8 cellular contexts compared by ENCODE assay signal in the genomic region with DNA sequence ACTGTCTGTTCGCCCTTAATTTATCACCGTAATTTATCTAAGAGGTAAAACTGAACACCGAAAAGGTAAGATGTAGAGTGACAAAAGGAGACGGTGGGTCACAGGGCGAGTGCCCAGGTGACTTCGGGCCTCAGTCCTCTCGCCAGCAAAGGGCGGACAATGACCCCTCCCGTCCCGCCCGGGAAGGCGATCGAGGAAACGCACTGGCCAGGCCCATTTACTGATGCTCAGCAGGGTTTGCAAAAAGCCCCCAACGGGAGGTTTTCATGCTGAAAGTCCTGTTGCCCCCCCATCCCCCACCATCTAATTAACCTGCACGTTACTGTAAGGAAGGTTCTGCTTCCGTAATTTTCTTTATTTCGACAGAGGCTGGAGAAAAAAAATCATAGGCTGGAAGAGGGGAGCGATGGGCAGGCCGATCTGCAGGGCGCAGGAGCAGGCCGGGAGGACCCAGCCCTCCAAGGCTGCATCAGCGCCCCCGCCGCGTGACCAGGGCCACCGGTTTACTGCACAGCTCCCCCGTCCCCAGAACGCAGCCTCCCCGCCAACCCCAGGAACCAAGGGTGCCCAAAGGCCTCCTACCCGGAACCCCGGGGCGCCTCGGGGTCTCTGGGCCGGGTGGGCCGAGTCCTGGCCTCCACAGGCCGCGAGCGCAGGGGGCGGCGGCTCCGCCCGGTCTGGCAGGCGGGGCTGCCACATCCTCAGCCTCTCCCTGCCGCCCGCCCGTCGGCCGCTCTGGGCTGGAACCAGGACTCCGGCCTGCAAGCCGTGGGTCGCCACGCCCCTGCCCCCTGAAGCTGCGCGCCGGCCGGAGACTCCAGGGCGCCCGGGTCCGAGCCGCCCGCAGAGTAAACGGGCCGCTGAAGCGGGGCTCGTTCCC. TPM values are rescaled to one million over a fixed set of nuclear protein-coding genes. Genes with fewer than 3 reads are reported as not detected.
DNase-seq lines count a peak whose midpoint lies in the region; ATAC-seq and TF ChIP-seq lines count a peak whose summit lies in the region.

No MANE protein-coding gene starts in this region.

- 0 out of 2 replicates have a peak, but pooled peaks have one; percentile 35 for TF ChIP-seq CTCF in OCI-LY7 (conservative IDR thresholded peaks at IDR 0.05; ENCODE audit: low read length)

- H3K27ac Mint-ChIP-seq in naive thymus-derived CD4-positive, alpha-beta T cell: peak overlapping the region in 8 of 9 donors; percentile 29 to 84 (median 72)
- H3K27ac Mint-ChIP-seq in stimulated activated naive CD8-positive, alpha-beta T cell treated with anti-CD3 and anti-CD28 coated beads, Interleukin-15, Interleukin-2, amounts not matched to agents 100 ng/mL and 50 ng/mL, for 24 hours: no peak overlapping the region

- no peaks in the 10 kb centered on the region for H3K79me2 ChIP-seq in OCI-LY7 (ENCODE audit: insufficient read depth, low read depth, low read length)

- no peaks in the 10 kb centered on the region for H3K9me3 Mint-ChIP-seq in naive thymus-derived CD4-positive, alpha-beta T cell
- H3K9me3 Mint-ChIP-seq in stimulated activated naive CD8-positive, alpha-beta T cell treated with anti-CD3 and anti-CD28 coated beads, Interleukin-15, Interleukin-2, amounts not matched to agents 100 ng/mL and 50 ng/mL, for 24 hours: no peaks in the 10 kb centered on the region

- H3K27ac ChIP-seq in OCI-LY7 (ENCODE audit: low read depth, low read length, poor library complexity, severe bottlenecking): no peak overlapping the region
- H3K27ac ChIP-seq in naive thymus-derived CD4-positive, alpha-beta T cell (ENCODE audit: low read depth, low read length): peak overlapping the region; percentile 80

- peak overlapping the region; percentile 78 to 89 (median 82) for H3K4me3 Mint-ChIP-seq in naive thymus-derived CD4-positive, alpha-beta T cell
- H3K4me3 Mint-ChIP-seq in stimulated activated naive CD8-positive, alpha-beta T cell treated with anti-CD3 and anti-CD28 coated beads, Interleukin-15, Interleukin-2, amounts not matched to agents 100 ng/mL and 50 ng/mL, for 24 hours: peak overlapping the region; percentile 81

- POLR2A ChIA-PET in OCI-LY7 (lab: Charles Lee): interaction anchor here (1.0 to 1.3 kb wide), 2 partner anchors 56 to 127 kb away, joined by 3 read pairs; no protein-coding TSS in a partner anchor
- POLR2A ChIA-PET in naive thymus-derived CD4-positive, alpha-beta T cell (lab: Charles Lee): interaction anchor here (1.0 to 1.5 kb wide), 3 partner anchors 11 to 47 kb away, joined by 3 read pairs; no protein-coding TSS in a partner anchor

- H4K20me1 ChIP-seq in OCI-LY7 (ENCODE audit: insufficient read depth, low read length): 0 out of 2 replicates have a peak, but pooled peaks cover 3% of the 10 kb centered on the region

- CTCF ChIA-PET in OCI-LY7 (lab: Charles Lee; ENCODE audit: unreplicated experiment): no interaction called here
- CTCF ChIA-PET in naive thymus-derived CD4-positive, alpha-beta T cell (lab: Charles Lee): interaction anchor here (1.3 kb wide), 1 partner anchor 14 kb away, joined by 3 read pairs; no protein-coding TSS in a partner anchor

- no peaks in the 10 kb centered on the region for H3K27me3 ChIP-seq in naive thymus-derived CD4-positive, alpha-beta T cell (ENCODE audit: control insufficient read depth in 2 of 2, insufficient read depth in 2 of 2, low read length in 2 of 2)

- no TSS peak for BruUV-seq in OCI-LY7 (replicated peaks; lab: Mats Ljungman, UMichigan)

- H3K36me3 ChIP-seq in OCI-LY7 (ENCODE audit: insufficient read depth, low read length): no peaks in the 10 kb centered on the region
- H3K36me3 ChIP-seq in naive thymus-derived CD4-positive, alpha-beta T cell (ENCODE audit: control insufficient read depth in 2 of 3, insufficient read depth in 3 of 3, low read length in 3 of 3): no peaks in the 10 kb centered on the region

- peak; percentile 41 to 47 for DNase-seq in SHP77 (lab: John Stamatoyannopoulos, UW)
- DNase-seq in SHP77 treated with DMSO at 0.1 percent for 48 hours (lab: John Stamatoyannopoulos, UW): no peak
- peak; percentile 35 for DNase-seq in OCI-LY7 (ENCODE audit: low spot score)
- peak; percentile 26 for DNase-seq in activated T-helper 9 cell treated with anti-CD3 and anti-CD28 coated beads, Interleukin-2, amount 50 U/mL, for 16 hours (ENCODE audit: low read depth)
- DNase-seq in fibroblast of peridontal ligament (ENCODE audit: extremely low read depth): peak; percentile 62
- DNase-seq in naive thymus-derived CD4-positive, alpha-beta T cell: peak; percentile 27 to 68 (median 37)

- H3K4me1 Mint-ChIP-seq in naive thymus-derived CD4-positive, alpha-beta T cell: peaks cover 8 to 41% (median 31%) of the 10 kb centered on the region in 7 donors
- peaks cover 20% of the 10 kb centered on the region for H3K4me1 Mint-ChIP-seq in stimulated activated naive CD8-positive, alpha-beta T cell treated with anti-CD3 and anti-CD28 coated beads, Interleukin-15, Interleukin-2, amounts not matched to agents 100 ng/mL and 50 ng/mL, for 24 hours (ENCODE audit: low read depth)

- peaks cover 6% of the 10 kb centered on the region for H3K4me1 ChIP-seq in OCI-LY7 (ENCODE audit: insufficient read depth, low read length, poor library complexity, severe bottlenecking)
- peaks cover 8 to 10% of the 10 kb centered on the region in 2 donors for H3K4me1 ChIP-seq in naive thymus-derived CD4-positive, alpha-beta T cell (ENCODE audit: control insufficient read depth in 2 of 2, insufficient read depth in 2 of 2, low read length in 2 of 2)

- H3K36me3 Mint-ChIP-seq in naive thymus-derived CD4-positive, alpha-beta T cell: peaks cover 0 to 4% (median 0%) of the 10 kb centered on the region in 5 donors
- no peaks in the 10 kb centered on the region for H3K36me3 Mint-ChIP-seq in stimulated activated naive CD8-positive, alpha-beta T cell treated with anti-CD3 and anti-CD28 coated beads, Interleukin-15, Interleukin-2, amounts not matched to agents 100 ng/mL and 50 ng/mL, for 24 hours (ENCODE audit: low read depth)

- H3K4me3 ChIP-seq in OCI-LY7 (ENCODE audit: low read depth, low read length, poor library complexity, severe bottlenecking): peak overlapping the region; percentile 71
- H3K4me3 ChIP-seq in naive thymus-derived CD4-positive, alpha-beta T cell (ENCODE audit: low read length): peak overlapping the region; percentile 76

- peak; percentile 17 for ATAC-seq in HG03097 (IDR thresholded peaks at IDR 0.05; ENCODE audit: low FRiP score, unreplicated experiment)
- ATAC-seq in naive thymus-derived CD4-positive, alpha-beta T cell: peak; percentile 28

- H3K4me2 ChIP-seq in OCI-LY7 (ENCODE audit: low read length): peak overlapping the region; percentile 87

- intact Hi-C loops in OCI-LY7 (cut with micrococcal nuclease; ENCODE audit: unreplicated experiment): loop anchor here (2.0 kb wide), 1 partner anchor 319 kb away; no protein-coding TSS in a partner anchor
- intact Hi-C loops in naive thymus-derived CD4-positive, alpha-beta T cell (cut with micrococcal nuclease): loop anchor here (1.0 to 10.0 kb wide), 16 partner anchors 15 to 1539 kb away; a partner anchor contains a TSS

- no peaks in the 10 kb centered on the region for H3K9me2 ChIP-seq in OCI-LY7 (ENCODE audit: insufficient read depth, low read length)

- H3K27me3 Mint-ChIP-seq in naive thymus-derived CD4-positive, alpha-beta T cell: peaks cover 0 to 17% (median 0%) of the 10 kb centered on the region in 5 donors
- peaks cover 10% of the 10 kb centered on the region for H3K27me3 Mint-ChIP-seq in stimulated activated naive CD8-positive, alpha-beta T cell treated with anti-CD3 and anti-CD28 coated beads, Interleukin-15, Interleukin-2, amounts not matched to agents 100 ng/mL and 50 ng/mL, for 24 hours

- H2AFZ ChIP-seq in OCI-LY7 (ENCODE audit: low read length): peak overlapping the region; percentile 69

- no peaks in the 10 kb centered on the region for H3K9me3 ChIP-seq in OCI-LY7 (ENCODE audit: low read length)
- H3K9me3 ChIP-seq in naive thymus-derived CD4-positive, alpha-beta T cell (ENCODE audit: control insufficient read depth in 2 of 3, low read length in 3 of 3): no peaks in the 10 kb centered on the region

RNA-seq across cellular contexts. Expression of a gene that starts 0.6 kb away (rescaled TPM):
- total RNA-seq in OCI-LY7 (2014; rRNA removed; shearing (Covaris generic)): 13.5 and 16.1 TPM in 2 replicates
- 24.3 and 27.1 TPM in 2 replicates for total RNA-seq in OCI-LY7 (2022)
- 10 to 100 TPM; 29.6 to 47.0 (median 39.1) TPM for total RNA-seq in naive thymus-derived CD4-positive, alpha-beta T cell
- polyA plus RNA-seq in naive thymus-derived CD4-positive, alpha-beta T cell: 10 to 100 TPM; 78.9 to 80.0 TPM

RNA-seq across cellular contexts. Expression of a gene that starts 31.7 kb away (rescaled TPM):
- total RNA-seq in OCI-LY7 (2014; rRNA removed; shearing (Covaris generic)): not detected in 2 replicates
- not detected in 2 replicates for total RNA-seq in OCI-LY7 (2022)
- not detected for total RNA-seq in naive thymus-derived CD4-positive, alpha-beta T cell
- not detected for polyA plus RNA-seq in naive thymus-derived CD4-positive, alpha-beta T cell

RNA-seq across cellular contexts. Expression of a gene that starts 43.5 kb away (rescaled TPM):
- total RNA-seq in OCI-LY7 (2014; rRNA removed; shearing (Covaris generic)): 19.1 and 30.3 TPM in 2 replicates
- total RNA-seq in OCI-LY7 (2022): 53.3 and 65.2 TPM in 2 replicates
- 10 to 100 TPM; 19.8 to 31.2 (median 27.6) TPM for total RNA-seq in naive thymus-derived CD4-positive, alpha-beta T cell
- polyA plus RNA-seq in naive thymus-derived CD4-positive, alpha-beta T cell: 10 to 100 TPM; 21.5 to 23.4 TPM
